In genomic region chr5:96661841-96662724, GRCh38 we compare ENCODE assay signal across 8 cellular contexts. TPM values are rescaled to one million over a fixed set of nuclear protein-coding genes. Genes with fewer than 3 reads are reported as not detected.
DNase-seq lines count a peak whose midpoint lies in the region; ATAC-seq and TF ChIP-seq lines count a peak whose summit lies in the region.

A gene with protein sequence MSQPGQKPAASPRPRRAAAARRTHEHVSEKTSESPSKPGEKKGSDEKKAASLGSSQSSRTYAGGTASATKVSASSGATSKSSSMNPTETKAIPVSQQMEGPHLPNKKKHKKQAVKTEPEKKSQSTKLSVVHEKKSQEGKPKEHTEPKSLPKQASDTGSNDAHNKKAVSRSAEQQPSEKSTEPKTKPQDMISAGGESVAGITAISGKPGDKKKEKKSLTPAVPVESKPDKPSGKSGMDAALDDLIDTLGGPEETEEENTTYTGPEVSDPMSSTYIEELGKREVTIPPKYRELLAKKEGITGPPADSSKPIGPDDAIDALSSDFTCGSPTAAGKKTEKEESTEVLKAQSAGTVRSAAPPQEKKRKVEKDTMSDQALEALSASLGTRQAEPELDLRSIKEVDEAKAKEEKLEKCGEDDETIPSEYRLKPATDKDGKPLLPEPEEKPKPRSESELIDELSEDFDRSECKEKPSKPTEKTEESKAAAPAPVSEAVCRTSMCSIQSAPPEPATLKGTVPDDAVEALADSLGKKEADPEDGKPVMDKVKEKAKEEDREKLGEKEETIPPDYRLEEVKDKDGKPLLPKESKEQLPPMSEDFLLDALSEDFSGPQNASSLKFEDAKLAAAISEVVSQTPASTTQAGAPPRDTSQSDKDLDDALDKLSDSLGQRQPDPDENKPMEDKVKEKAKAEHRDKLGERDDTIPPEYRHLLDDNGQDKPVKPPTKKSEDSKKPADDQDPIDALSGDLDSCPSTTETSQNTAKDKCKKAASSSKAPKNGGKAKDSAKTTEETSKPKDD (plus strand): TSS chr5:96662376. CDS start chr5:96662423, 47 bp downstream.

- H3K27me3 ChIP-seq in Peyer's patch: no peaks in the 10 kb centered on the region

- H3K9me3 Mint-ChIP-seq in natural killer cell treated with Interleukin-12 subunit alpha and Interleukin-12 subunit beta and Interleukin-15 and Interleukin-18, amount 100 ng/mL, for 72 hours: no peaks in the 10 kb centered on the region

- DNase-seq in C1 segment of cervical spinal cord (lab: John Stamatoyannopoulos, UW) (peak in 13 of 14 donors; percentile 18 to 86 (median 65)), Peyer's patch (peak; percentile 85 to 94 (median 89)), activated T-helper 1 cell treated with Interleukin-2 at 50 U/mL for 16 hours (ENCODE audit: low read depth) (peak; percentile 70), fibroblast of gingiva (ENCODE audit: low read depth) (peak; percentile 99)
- peak; percentile 93 for DNase-seq in natural killer cell treated with Interleukin-12 subunit alpha and Interleukin-12 subunit beta and Interleukin-15 and Interleukin-18, amount 100 ng/mL, for 72 hours (ENCODE audit: low spot score)
- peak; percentile 87 for DNase-seq in stimulated activated naive CD8-positive, alpha-beta T cell treated with anti-CD3 and anti-CD28 coated beads, Interleukin-15, Interleukin-2, amounts not matched to agents 100 U/mL and 50 U/mL, for 24 hours

- peak within 1 kb of the TSS; percentile 98 to 99 for H3K27ac Mint-ChIP-seq in natural killer cell treated with Interleukin-12 subunit alpha and Interleukin-12 subunit beta and Interleukin-15 and Interleukin-18, amount 100 ng/mL, for 72 hours

- peaks cover 4% of the 10 kb centered on the region for H3K36me3 Mint-ChIP-seq in natural killer cell treated with Interleukin-12 subunit alpha and Interleukin-12 subunit beta and Interleukin-15 and Interleukin-18, amount 100 ng/mL, for 72 hours

- H3K4me1 Mint-ChIP-seq in natural killer cell treated with Interleukin-12 subunit alpha and Interleukin-12 subunit beta and Interleukin-15 and Interleukin-18, amount 100 ng/mL, for 72 hours (ENCODE audit: low read depth in 2 of 2): peaks cover 48 to 50% of the 10 kb centered on the region in 2 donors

- H3K27me3 Mint-ChIP-seq in natural killer cell treated with Interleukin-12 subunit alpha and Interleukin-12 subunit beta and Interleukin-15 and Interleukin-18, amount 100 ng/mL, for 72 hours: peaks cover 8% of the 10 kb centered on the region in 2 donors

- H3K4me3 ChIP-seq in Peyer's patch: peak within 1 kb of the TSS; percentile 61 to 93 (median 90)

- no peaks in the 10 kb centered on the region for H3K36me3 ChIP-seq in Peyer's patch

- H3K9me3 ChIP-seq in Peyer's patch: no peaks in the 10 kb centered on the region

- H3K4me1 ChIP-seq in Peyer's patch: peaks cover 0 to 38% (median 1%) of the 10 kb centered on the region in 4 donors

- TF ChIP-seq POLR2A in GM19193 (IDR thresholded peaks at IDR 0.05; ENCODE audit: extremely low read depth, insufficient read depth, insufficient read length): peak; percentile 62
- peak in 1 of 2 donors; percentile 43 for TF ChIP-seq POLR2A in Peyer's patch (IDR thresholded peaks at IDR 0.05)

- peak within 1 kb of the TSS; percentile 99 for H3K4me3 Mint-ChIP-seq in natural killer cell treated with Interleukin-12 subunit alpha and Interleukin-12 subunit beta and Interleukin-15 and Interleukin-18, amount 100 ng/mL, for 72 hours

- peak; percentile 76 for ATAC-seq in HG03432 (IDR thresholded peaks at IDR 0.05; ENCODE audit: unreplicated experiment)
- peak; percentile 85 to 90 for ATAC-seq in natural killer cell treated with Interleukin-12 subunit alpha and Interleukin-12 subunit beta and Interleukin-15 and Interleukin-18, amount 100 ng/mL, for 72 hours
- ATAC-seq in stimulated activated naive CD8-positive, alpha-beta T cell treated with anti-CD3 and anti-CD28 coated beads, Interleukin-15, Interleukin-2, amounts not matched to agents 100 U/mL and 50 U/mL, for 24 hours: peak; percentile 82

- H3K27ac ChIP-seq in Peyer's patch: peak within 1 kb of the TSS; percentile 92 to 99 (median 98)

- no peak for TF ChIP-seq CTCF in Peyer's patch (IDR thresholded peaks at IDR 0.05)

RNA-seq across cellular contexts. Expression of the gene that starts here (rescaled TPM):
- total RNA-seq in Peyer's patch: 100 to 1,000 TPM; 268 to 396 (median 337) TPM
- 100 to 1,000 TPM in 1 of 2 donors, 10 to 100 TPM in 1; 86.3 to 101 TPM for total RNA-seq in natural killer cell treated with Interleukin-12 subunit alpha and Interleukin-12 subunit beta and Interleukin-15 and Interleukin-18, amount 100 ng/mL, for 72 hours

Comparison
In these comparisons a context has a peak if more than half of its experiments do, and no peak if none do; other contexts are left out.
1. Peak in every context shown above with its lines: DNase-seq, ATAC-seq, H3K4me3 ChIP-seq and H3K27ac ChIP-seq.